Comparison of ENCODE assay signal across 14 cellular contexts in the genomic region with DNA sequence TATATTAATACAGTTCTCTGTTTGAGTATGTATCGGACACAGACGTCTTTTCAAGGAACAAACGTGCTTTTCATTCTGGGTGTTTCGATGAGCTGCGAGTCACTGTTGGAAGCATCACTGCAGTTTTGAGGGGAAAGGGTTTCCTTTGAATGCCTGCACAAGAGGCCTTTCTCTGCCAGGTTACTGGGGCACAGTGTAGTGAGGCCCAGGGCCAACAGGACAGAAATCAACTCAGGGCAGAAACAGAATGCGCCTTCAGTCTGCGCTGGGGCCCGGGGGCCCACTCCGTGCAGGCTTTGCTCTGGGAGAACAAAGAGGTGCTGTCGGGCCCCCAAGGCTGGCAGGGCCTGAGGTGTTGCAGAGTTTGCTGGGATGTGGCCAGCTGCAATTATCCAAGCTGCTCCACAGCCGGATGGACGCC. TPM values are rescaled to one million over a fixed set of nuclear protein-coding genes. Genes with fewer than 3 reads are reported as not detected.
DNase-seq lines count a peak whose midpoint lies in the region; ATAC-seq and TF ChIP-seq lines count a peak whose summit lies in the region.
"Had no signal": no experiment of that assay in that cellular context is flagged by ENCODE, and none has a peak within 500 bp of the region (broad histone marks: within the 10 kb centered on the region; RNA-seq: fewer than 3 reads in every experiment).

No MANE protein-coding gene starts in this region.

- no peak for TF ChIP-seq POLR2A in uterus (IDR thresholded peaks at IDR 0.05)

- H3K9me3 Mint-ChIP-seq in activated naive CD4-positive, alpha-beta T cell treated with anti-CD3 and anti-CD28 coated beads, Interleukin-2, amount 10 ng/mL, durations not matched to agents 7 days and 5 days: no peaks in the 10 kb centered on the region
- H3K9me3 Mint-ChIP-seq: activated naive CD4-positive, alpha-beta T cell treated with anti-CD3 and anti-CD28 coated beads for 36 hours had no signal

- H3K27me3 Mint-ChIP-seq in activated naive CD4-positive, alpha-beta T cell treated with anti-CD3 and anti-CD28 coated beads, Interleukin-2, amount 10 ng/mL, durations not matched to agents 7 days and 5 days: peaks cover 5% of the 10 kb centered on the region

- H3K4me3 Mint-ChIP-seq in activated naive CD4-positive, alpha-beta T cell treated with anti-CD3 and anti-CD28 coated beads, Interleukin-2, amount 10 ng/mL, durations not matched to agents 7 days and 5 days: no peak overlapping the region

- no peak overlapping the region for H3K4me3 ChIP-seq in astrocyte of the spinal cord (ENCODE audit: low read depth, low read length)
- H3K4me3 ChIP-seq in uterus: no peak overlapping the region
- H3K4me3 ChIP-seq: A549, mucosa of descending colon, SJSA1 had no signal

- intact Hi-C loops in uterus (cut with DNase I; ENCODE audit: low total_unique reads): loop anchor here (10.0 kb wide), 1 partner anchor 104 kb away; a partner anchor contains a TSS

- H3K36me3 Mint-ChIP-seq in activated naive CD4-positive, alpha-beta T cell treated with anti-CD3 and anti-CD28 coated beads, Interleukin-2, amount 10 ng/mL, durations not matched to agents 7 days and 5 days: peaks cover 3% of the 10 kb centered on the region

- peaks cover 15% of the 10 kb centered on the region for H3K4me1 Mint-ChIP-seq in activated naive CD4-positive, alpha-beta T cell treated with anti-CD3 and anti-CD28 coated beads, Interleukin-2, amount 10 ng/mL, durations not matched to agents 7 days and 5 days

- DNase-seq in activated naive CD4-positive, alpha-beta T cell treated with anti-CD3 and anti-CD28 coated beads, Interleukin-2, amount 10 ng/mL, durations not matched to agents 7 days and 5 days: no peak
- no peak for DNase-seq in activated naive CD4-positive, alpha-beta T cell (lab: John Stamatoyannopoulos, UW)
- DNase-seq in astrocyte of the spinal cord (ENCODE audit: low read depth, low spot score) (peak; percentile 2), midbrain (lab: John Stamatoyannopoulos, UW) (peak; percentile 83), superior temporal gyrus (ENCODE audit: extremely low spot score) (peak; percentile 88), uterus (no peak)
- DNase-seq: activated naive CD4-positive, alpha-beta T cell treated with anti-CD3 and anti-CD28 coated beads for 36 hours; mucosa of descending colon; MV-4-11; stimulated activated CD4-positive, alpha-beta T cell treated with anti-CD3 and anti-CD28 coated beads, Interleukin-2, amount 100 ng/mL, for 24 hours had no signal

- CTCF ChIA-PET in activated naive CD4-positive, alpha-beta T cell treated with anti-CD3 and anti-CD28 coated beads, Interleukin-2, amount 10 ng/mL, durations not matched to agents 7 days and 5 days (lab: Charles Lee): no interaction called here

- H3K9me3 ChIP-seq in uterus: no peaks in the 10 kb centered on the region
- H3K9me3 ChIP-seq: A549, mucosa of descending colon, SJSA1 had no signal

- TF ChIP-seq CTCF in astrocyte of the spinal cord (IDR thresholded peaks at IDR 0.05; ENCODE audit: low read depth, low read length) (no peak), uterus (IDR thresholded peaks at IDR 0.05) (no peak)

- no peaks in the 10 kb centered on the region for H3K27me3 ChIP-seq in uterus
- H3K27me3 ChIP-seq: SJSA1 had no signal

- ATAC-seq in GM21360 (IDR thresholded peaks at IDR 0.05; ENCODE audit: unreplicated experiment) (no peak), esophagus mucosa (no peak)
- ATAC-seq: A549, mucosa of descending colon had no signal

- no peaks in the 10 kb centered on the region for H3K36me3 ChIP-seq in uterus

- no peak overlapping the region for H3K27ac ChIP-seq in uterus
- H3K27ac ChIP-seq: A549, SJSA1 had no signal

- in situ Hi-C loops in astrocyte of the spinal cord (cut with HindIII; ENCODE audit: low sequenced_read_pairs): no loop called here

- peak overlapping the region; percentile 55 for H3K27ac Mint-ChIP-seq in activated naive CD4-positive, alpha-beta T cell treated with anti-CD3 and anti-CD28 coated beads, Interleukin-2, amount 10 ng/mL, durations not matched to agents 7 days and 5 days
- H3K27ac Mint-ChIP-seq: activated naive CD4-positive, alpha-beta T cell treated with anti-CD3 and anti-CD28 coated beads for 36 hours had no signal

- peaks cover 0 to 4% of the 10 kb centered on the region in 2 donors for H3K4me1 ChIP-seq in uterus

RNA-seq across cellular contexts. Expression of a gene that starts 2.3 kb away (rescaled TPM):
- total RNA-seq in esophagus mucosa: 13.8 TPM
- total RNA-seq in uterus: 10 to 100 TPM in 2 of 4 donors, 1 to 10 TPM in 2; 4.1 to 16.1 (median 9.4) TPM

Comparison
In these comparisons a context has a peak if more than half of its experiments do, and no peak if none do; other contexts are left out.
1. DNase-seq: peak in astrocyte of the spinal cord (single experiment), midbrain (single experiment) and superior temporal gyrus (single experiment); none in activated naive CD4-positive, alpha-beta T cell treated with anti-CD3 and anti-CD28 coated beads, Interleukin-2, amount 10 ng/mL, durations not matched to agents 7 days and 5 days (single experiment), activated naive CD4-positive, alpha-beta T cell (0 of 4) and uterus (0 of 2).